ENCODE assay signal across 8 cellular contexts in genomic region chr12:56158029-56158925, GRCh38. TPM values are rescaled to one million over a fixed set of nuclear protein-coding genes. Genes with fewer than 3 reads are reported as not detected.
DNase-seq lines count a peak whose midpoint lies in the region; ATAC-seq, FAIRE-seq and TF ChIP-seq lines count a peak whose summit lies in the region.

TSS of gene MYL6 (plus strand) at chr12:56158359. CDS start at chr12:56158402, 43 bp downstream.

- FAIRE-seq in A549 (lab: Jason Lieb, UNC): peak; percentile 23
- no peak for FAIRE-seq in small intestine (lab: Jason Lieb, UNC)

- ATAC-seq in A549: peak; percentile 87 to 89
- peak; percentile 89 for ATAC-seq in GM18868 (IDR thresholded peaks at IDR 0.05; ENCODE audit: unreplicated experiment)
- ATAC-seq in HG03135 (IDR thresholded peaks at IDR 0.05; ENCODE audit: unreplicated experiment): peak; percentile 81

- TF ChIP-seq POLR2A in A549 (IDR thresholded peaks at IDR 0.05; ENCODE audit: low read length) (peak; percentile 99), breast epithelium (IDR thresholded peaks at IDR 0.05) (peak; percentile 99)

- H3K4me3 ChIP-seq in A549: peak within 1 kb of the TSS; percentile 74
- H3K4me3 ChIP-seq in breast epithelium: peak within 1 kb of the TSS; percentile 89 to 97 (median 94)
- H3K4me3 ChIP-seq in small intestine (ENCODE audit: low read depth in 1 of 2, low read length in 2 of 2): peak within 1 kb of the TSS; percentile 64 to 81

- POLR2A ChIA-PET in A549 (lab: Yijun Ruan, JAX): interaction anchor here (0.6 to 2.1 kb wide), 7 partner anchors 8 to 42 kb away, joined by 3 to 16 read pairs (median 7); partner anchors contain the start of genes ESYT1, RPL41, SMARCC2 and ZC3H10

- peak; percentile 98 to 99 for DNase-seq in A549 (ENCODE audit: low read depth in 1 of 2, low spot score in 1 of 2)
- DNase-seq in NCI-H2196 (lab: John Stamatoyannopoulos, UW; ENCODE audit: unreplicated experiment): peak; percentile 97
- DNase-seq in breast epithelium (ENCODE audit: low spot score in 2 of 2): peak; percentile 97 to 99
- DNase-seq in iPS-NIHi11 (ENCODE audit: low spot score): peak; percentile 90
- DNase-seq in small intestine: peak; percentile 99

- TF ChIP-seq RAD21 in A549 (conservative IDR thresholded peaks at IDR 0.05 in 1 of 2, IDR thresholded peaks at IDR 0.05 in 1 of 2): no peak

- H3K9me3 ChIP-seq in A549 (no peaks in the 10 kb centered on the region), breast epithelium (no peaks in the 10 kb centered on the region), small intestine (ENCODE audit: control insufficient read depth, low read depth) (no peaks in the 10 kb centered on the region)

- TF ChIP-seq CTCF in A549 (IDR thresholded peaks at IDR 0.05) (no peak), VCaP (conservative IDR thresholded peaks at IDR 0.05) (no peak; the same call in 1 of the 2 replicates), breast epithelium (IDR thresholded peaks at IDR 0.05) (peak in 2 of 3 donors; percentile 7 to 8)

- H3K27ac ChIP-seq in A549 (peak within 1 kb of the TSS; percentile 90 to 97), VCaP (peak within 1 kb of the TSS; percentile 94), breast epithelium (peak within 1 kb of the TSS; percentile 100), small intestine (ENCODE audit: low read depth in 1 of 2, low read length in 1 of 2) (peak within 1 kb of the TSS; percentile 92 to 100)

- no peaks in the 10 kb centered on the region for H3K27me3 ChIP-seq in breast epithelium
- no peaks in the 10 kb centered on the region for H3K27me3 ChIP-seq in small intestine (ENCODE audit: control insufficient read depth in 2 of 2, insufficient read depth in 2 of 2, low read length in 2 of 2)

- WGBS in A549 (ENCODE audit: missing lambda C conversion rate): 2% methylated on average over 21 of the region's 30 CpGs
- WGBS in small intestine, 3 donors: 0% methylated on average over 23 to 30 of the region's 30 CpGs

- no peak for TF ChIP-seq EP300 in A549 (IDR thresholded peaks at IDR 0.05)

- CTCF ChIA-PET in A549 (lab: Yijun Ruan, JAX): interaction anchor here (0.5 to 10.2 kb wide), 7 partner anchors 9 to 40 kb away, joined by 3 to 98 read pairs (median 7); partner anchors contain the start of genes ESYT1, SMARCC2 and ZC3H10

- H3K36me3 ChIP-seq in breast epithelium: no peaks in the 10 kb centered on the region
- H3K36me3 ChIP-seq in small intestine (ENCODE audit: control insufficient read depth in 2 of 2, insufficient read depth in 2 of 2, low read length in 2 of 2): peaks cover 18 to 20% of the 10 kb centered on the region in 2 donors

- H3K4me1 ChIP-seq in A549 (peaks cover 39% of the 10 kb centered on the region), breast epithelium (peaks cover 4 to 30% of the 10 kb centered on the region in 2 donors), small intestine (ENCODE audit: control insufficient read depth in 2 of 2, insufficient read depth in 1 of 2, low read depth in 1 of 2, low read length in 1 of 2) (peaks cover 4 to 7% of the 10 kb centered on the region in 2 donors)

- intact Hi-C loops in breast epithelium (cut with DNase I; ENCODE audit: low total_unique reads): loop anchor here (5.0 kb wide), 1 partner anchor 36 kb away; no protein-coding TSS in a partner anchor

- peak within 1 kb of the TSS; percentile 94 for H3K4me2 ChIP-seq in A549

TF ChIP-seq in A549, 52 proteins besides CTCF, POLR2A, EP300 and RAD21:
- TF ChIP-seq KDM5A (IDR thresholded peaks at IDR 0.05) (no peak), NFE2L2 (conservative IDR thresholded peaks at IDR 0.05; ENCODE audit: low read length) (no peak), MYC (IDR thresholded peaks at IDR 0.05; ENCODE audit: borderline replicate concordance, low read length) (no peak), PBX3 (IDR thresholded peaks at IDR 0.05) (peak; percentile 81), HOXB5 (CRISPR knock-in tag; IDR thresholded peaks at IDR 0.05) (peak; percentile 41; the same call in 1 of the 2 replicates), KDM1A (IDR thresholded peaks at IDR 0.05; ENCODE audit: low read depth) (no peak), PHF8 (IDR thresholded peaks at IDR 0.05; ENCODE audit: borderline replicate concordance, low read depth) (peak; percentile 78; the same call in 1 of the 2 replicates), TP53 (CRISPR knock-in tag; IDR thresholded peaks at IDR 0.05) (0 out of 2 replicates have a peak, but pooled peaks have one; percentile 59), BCL3 (IDR thresholded peaks at IDR 0.05) (peak; percentile 96), ESRRA (IDR thresholded peaks at IDR 0.05; ENCODE audit: borderline replicate concordance, low read length) (0 out of 2 replicates have a peak, but pooled peaks have one; percentile 7), FOSB (CRISPR knock-in tag; IDR thresholded peaks at IDR 0.05) (peak; percentile 88), FOXS1 (CRISPR knock-in tag; IDR thresholded peaks at IDR 0.05) (peak; percentile 55; the same call in 1 of the 2 replicates), FOSL2 (IDR thresholded peaks at IDR 0.05) (no peak), FOSL2 (CRISPR knock-in tag; IDR thresholded peaks at IDR 0.05) (peak; percentile 98), TFCP2L1 (CRISPR knock-in tag; IDR thresholded peaks at IDR 0.05) (peak; percentile 58), CHD2 (IDR thresholded peaks at IDR 0.05; ENCODE audit: low read length, partially characterized antibody) (no peak), POLR2AphosphoS2 (conservative IDR thresholded peaks at IDR 0.05; ENCODE audit: low read length) (peak; percentile 71; the same call in 1 of the 2 replicates), ZNF302 (CRISPR knock-in tag; IDR thresholded peaks at IDR 0.05) (no peak), MAZ (IDR thresholded peaks at IDR 0.05; ENCODE audit: borderline replicate concordance, low read depth, low read length) (no peak), CEBPB (IDR thresholded peaks at IDR 0.05) (peak; percentile 37 to 86), SMC3 (IDR thresholded peaks at IDR 0.05) (no peak), GATA3 (IDR thresholded peaks at IDR 0.05; ENCODE audit: borderline replicate concordance) (peak; percentile 29; the same call in 1 of the 2 replicates), JUN (IDR thresholded peaks at IDR 0.05) (peak; percentile 77 to 95; a peak in 4 of 5 replicates), HMGXB4 (CRISPR knock-in tag; IDR thresholded peaks at IDR 0.05; ENCODE audit: borderline replicate concordance) (no peak), HOXA7 (CRISPR knock-in tag; IDR thresholded peaks at IDR 0.05) (peak; percentile 96), RARB (CRISPR knock-in tag; IDR thresholded peaks at IDR 0.05) (peak; percentile 69; the same call in 1 of the 2 replicates)

RNA-seq across cellular contexts. Expression of gene MYL6, which starts in this region (rescaled TPM):
- 2,280 and 2,307 TPM in 2 replicates for polyA plus RNA-seq in A549 (2011; rRNA removed)
- polyA plus RNA-seq in A549 (2012; cell fraction: cytosol; rRNA removed): 3,071 and 4,505 TPM in 2 replicates
- polyA plus RNA-seq in A549 (2012; cell fraction: nucleus; rRNA removed): 1,396 and 2,143 TPM in 2 replicates
- 3,268 to 3,485 TPM (median 3,270 TPM) in 3 replicates for polyA plus RNA-seq in A549 (2017; fragmentation: RNase III; extraction: RNeasy Plus Mini Kit Qiagen cat#74134 plus additional on column Dnase treatment)
- polyA minus RNA-seq in A549 (2011; rRNA and poly(A)+ RNA removed): 519 and 631 TPM in 2 replicates
- 1,000 to 10,000 TPM; 1,725 to 2,481 (median 1,981) TPM for total RNA-seq in breast epithelium
- polyA plus RNA-seq in small intestine: 1,000 to 10,000 TPM; 2,556 to 4,316 (median 3,376) TPM

Comparison
In these comparisons a context has a peak if more than half of its experiments do, and no peak if none do; other contexts are left out.
1. Peak in every context shown above with its lines: DNase-seq, ATAC-seq, H3K4me3 ChIP-seq and H3K27ac ChIP-seq.
2. CTCF ChIP-seq: peak in breast epithelium (2 of 3); none in A549 (single experiment) and VCaP (single experiment).